In the genomic region with DNA sequence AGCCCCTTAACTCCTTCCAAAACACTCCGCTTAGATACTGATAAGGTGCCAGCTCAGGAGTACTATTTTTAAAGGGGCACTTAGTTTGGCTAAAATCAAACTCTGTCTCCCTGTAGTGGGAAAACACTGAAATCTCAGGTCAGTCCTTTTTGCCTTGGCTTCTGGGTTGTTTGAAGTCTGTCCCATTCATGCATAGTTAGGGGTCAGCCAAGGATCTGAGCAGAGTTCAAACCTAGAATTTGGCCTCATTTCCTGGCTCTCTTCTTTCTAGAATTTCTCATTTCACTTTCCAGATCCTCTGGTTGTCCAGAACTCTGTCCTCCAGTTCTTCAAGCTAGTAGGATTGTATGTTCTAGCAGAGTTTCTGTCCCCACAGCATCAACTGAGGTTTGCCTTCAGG, we compare ENCODE assay signal across 23 cellular contexts. TPM values are rescaled to one million over a fixed set of nuclear protein-coding genes. Genes with fewer than 3 reads are reported as not detected.
DNase-seq lines count a peak whose midpoint lies in the region; ATAC-seq and TF ChIP-seq lines count a peak whose summit lies in the region.
"Had no signal": no experiment of that assay in that cellular context is flagged by ENCODE, and none has a peak within 500 bp of the region (broad histone marks: within the 10 kb centered on the region; RNA-seq: fewer than 3 reads in every experiment).

No MANE protein-coding gene starts in this region.

- H3K27ac Mint-ChIP-seq in osteocyte (ENCODE audit: unreplicated experiment), result no peak overlapping the region
- no peak overlapping the region for H3K27ac Mint-ChIP-seq in activated naive CD8-positive, alpha-beta T cell treated with anti-CD3 and anti-CD28 coated beads, Interleukin-2, amount 50 U/mL, for 24 hours
- H3K27ac Mint-ChIP-seq: CD14-positive monocyte; CD4-positive, alpha-beta memory T cell; CD4-positive, CD25-positive, alpha-beta regulatory T cell; CD8-positive, alpha-beta memory T cell had no signal

- H3K4me3 ChIP-seq in right lobe of liver (no peak overlapping the region), osteoblast (ENCODE audit: insufficient read depth, low read length) (no peak overlapping the region)
- H3K4me3 ChIP-seq: BLaER1, GM12878 had no signal

- 17% methylated on average over 1 of the region's 1 CpG for WGBS in right lobe of liver (ENCODE audit: insufficient coverage, low coverage, low lambda C conversion rate, missing lambda C conversion rate)

- H3K36me3 ChIP-seq in right lobe of liver, result no peaks in the 10 kb centered on the region
- H3K36me3 ChIP-seq in osteoblast (ENCODE audit: insufficient read depth, low read length), result no peaks in the 10 kb centered on the region
- H3K36me3 ChIP-seq: BE2C, BLaER1 had no signal

- no peaks in the 10 kb centered on the region for H3K27me3 ChIP-seq in right lobe of liver
- no peaks in the 10 kb centered on the region for H3K27me3 ChIP-seq in osteoblast (ENCODE audit: insufficient read depth, low read length)
- H3K27me3 ChIP-seq: BE2C, BLaER1 had no signal

- H3K9me3 Mint-ChIP-seq in osteocyte (ENCODE audit: unreplicated experiment), result no peaks in the 10 kb centered on the region
- H3K9me3 Mint-ChIP-seq in activated naive CD8-positive, alpha-beta T cell treated with anti-CD3 and anti-CD28 coated beads, Interleukin-2, amount 50 U/mL, for 24 hours, result no peaks in the 10 kb centered on the region

- ATAC-seq in left lobe of liver, result peak; percentile 86
- peak; percentile 77 to 91 (median 89) for ATAC-seq in right lobe of liver
- no peak for ATAC-seq in activated naive CD8-positive, alpha-beta T cell treated with anti-CD3 and anti-CD28 coated beads, Interleukin-2, amount 50 U/mL, for 24 hours
- ATAC-seq: GM12878 had no signal

- no peaks in the 10 kb centered on the region for H3K4me1 Mint-ChIP-seq in osteocyte (ENCODE audit: unreplicated experiment)
- no peaks in the 10 kb centered on the region for H3K4me1 Mint-ChIP-seq in activated naive CD8-positive, alpha-beta T cell treated with anti-CD3 and anti-CD28 coated beads, Interleukin-2, amount 50 U/mL, for 24 hours
- H3K4me1 Mint-ChIP-seq: CD14-positive monocyte; CD4-positive, alpha-beta memory T cell; CD4-positive, CD25-positive, alpha-beta regulatory T cell; CD8-positive, alpha-beta memory T cell had no signal

- H3K79me2 ChIP-seq in osteoblast (ENCODE audit: insufficient read depth, low read length), result no peaks in the 10 kb centered on the region

- no peak for TF ChIP-seq POLR2A in right lobe of liver (IDR thresholded peaks at IDR 0.05)

- H3K4me1 ChIP-seq in right lobe of liver, result peaks cover 0 to 29% (median 10%) of the 10 kb centered on the region in 4 donors
- H3K4me1 ChIP-seq in osteoblast (ENCODE audit: insufficient read depth, low read length), result no peaks in the 10 kb centered on the region
- H3K4me1 ChIP-seq: BE2C, BLaER1 had no signal

- no peaks in the 10 kb centered on the region for H3K36me3 Mint-ChIP-seq in osteocyte (ENCODE audit: unreplicated experiment)
- H3K36me3 Mint-ChIP-seq in activated naive CD8-positive, alpha-beta T cell treated with anti-CD3 and anti-CD28 coated beads, Interleukin-2, amount 50 U/mL, for 24 hours (ENCODE audit: low read depth), result peaks cover 2% of the 10 kb centered on the region
- H3K36me3 Mint-ChIP-seq: CD4-positive, CD25-positive, alpha-beta regulatory T cell had no signal

- no peak overlapping the region for H2AFZ ChIP-seq in osteoblast (ENCODE audit: low read length)

- H3K27ac ChIP-seq in right lobe of liver (peak overlapping the region in 2 of 3 donors; percentile 14 to 28), osteoblast (ENCODE audit: low read depth, low read length) (no peak overlapping the region)
- H3K27ac ChIP-seq: BLaER1 had no signal

- no peak overlapping the region for H3K4me2 ChIP-seq in osteoblast (ENCODE audit: insufficient read depth, low read length)
- H3K4me2 ChIP-seq: BLaER1 had no signal

- H3K4me3 Mint-ChIP-seq in osteocyte (ENCODE audit: unreplicated experiment), result no peak overlapping the region
- no peak overlapping the region for H3K4me3 Mint-ChIP-seq in activated naive CD8-positive, alpha-beta T cell treated with anti-CD3 and anti-CD28 coated beads, Interleukin-2, amount 50 U/mL, for 24 hours
- H3K4me3 Mint-ChIP-seq: CD4-positive, alpha-beta memory T cell; CD4-positive, CD25-positive, alpha-beta regulatory T cell; CD8-positive, alpha-beta memory T cell had no signal

- DNase-seq in left lobe of liver (ENCODE audit: low spot score) (peak; percentile 64), right lobe of liver (peak in 1 of 3 donors; percentile 57), osteoblast (ENCODE audit: insufficient read length, low spot score, missing footprints) (peak; percentile 3), osteocyte (ENCODE audit: extremely low spot score, unreplicated experiment) (no peak)
- no peak for DNase-seq in activated naive CD8-positive, alpha-beta T cell treated with anti-CD3 and anti-CD28 coated beads, Interleukin-2, amount 50 U/mL, for 24 hours
- DNase-seq: 8988T; ACHN; BE2C; C1 segment of cervical spinal cord; CD4-positive, CD25-positive, alpha-beta regulatory T cell; CD8-positive, alpha-beta memory T cell; COR-L47; DMS 273 treated with DMSO at 0.1 percent for 48 hours; DMS153; DMS53; DMS79; DND-41; EL; GDM1 had no signal

- H3K9me3 ChIP-seq in right lobe of liver (no peaks in the 10 kb centered on the region), osteoblast (ENCODE audit: low read depth, low read length) (no peaks in the 10 kb centered on the region)
- H3K9me3 ChIP-seq: BE2C had no signal

- H4K20me1 ChIP-seq in osteoblast (ENCODE audit: insufficient read depth, low read length), result no peaks in the 10 kb centered on the region
- H4K20me1 ChIP-seq: BLaER1 had no signal

- intact Hi-C loops in right lobe of liver (cut with DNase I), result no loop called here

- H3K27me3 Mint-ChIP-seq in osteocyte (ENCODE audit: unreplicated experiment), result peaks cover 3% of the 10 kb centered on the region
- H3K27me3 Mint-ChIP-seq in activated naive CD8-positive, alpha-beta T cell treated with anti-CD3 and anti-CD28 coated beads, Interleukin-2, amount 50 U/mL, for 24 hours, result peaks cover 4% of the 10 kb centered on the region

- TF ChIP-seq CTCF in right lobe of liver (IDR thresholded peaks at IDR 0.05) (peak in 1 of 4 donors; percentile 9), osteoblast (IDR thresholded peaks at IDR 0.05; ENCODE audit: extremely low read depth, low read depth, low read length) (no peak), osteocyte (IDR thresholded peaks at IDR 0.05) (no peak)

RNA-seq across cellular contexts. Expression of gene NAT8L, which starts 31.5 kb away (rescaled TPM):
- total RNA-seq in left lobe of liver, result 0.05 TPM
- total RNA-seq in right lobe of liver, result under 1 TPM in 2 of 6 experiments, not detected in 4; 0.02 to 0.05 TPM
- total RNA-seq in osteoblast, result under 0.01 TPM in 2 replicates
- total RNA-seq in osteocyte, result 0.64 and 0.84 TPM in 2 replicates
- total RNA-seq: CD4-positive, alpha-beta memory T cell had no signal

Comparison
In these comparisons a context has a peak if more than half of its experiments do, and no peak if none do; other contexts are left out.
1. DNase-seq: peak in left lobe of liver (single experiment) and osteoblast (single experiment); none in osteocyte (single experiment) and activated naive CD8-positive, alpha-beta T cell treated with anti-CD3 and anti-CD28 coated beads, Interleukin-2, amount 50 U/mL, for 24 hours (single experiment).